ENCODE assay signal across 8 cellular contexts in genomic region chr5:891117-891836, GRCh38. TPM values are rescaled to one million over a fixed set of nuclear protein-coding genes. Genes with fewer than 3 reads are reported as not detected.
A peak's percentile ranks its signal among the peaks of the same experiment; 100 is the strongest.
DNase-seq lines count a peak whose midpoint lies in the region; ATAC-seq lines count a peak whose summit lies in the region.

No MANE protein-coding gene starts in this region.

- ATAC-seq in GM21737 (IDR thresholded peaks at IDR 0.05; ENCODE audit: unreplicated experiment): no peak

- peak overlapping the region; percentile 74 for H3K27ac ChIP-seq in epithelial cell of prostate

- H3K4me1 ChIP-seq in HAP-1: peaks cover 7% of the 10 kb centered on the region

- H3K4me3 ChIP-seq in HAP-1: peak overlapping the region; percentile 80

- intact Hi-C loops in posterior vena cava (cut with DNase I): loop anchor here (5.0 kb wide), 2 partner anchors 219 to 224 kb away; no protein-coding TSS in a partner anchor

- no peaks in the 10 kb centered on the region for H3K27me3 ChIP-seq in HAP-1 (ENCODE audit: low read depth)

- no peaks in the 10 kb centered on the region for H3K9me3 ChIP-seq in HAP-1

- DNase-seq in HAP-1 (ENCODE audit: low spot score in 2 of 2): peak; percentile 76 to 82
- peak; percentile 84 for DNase-seq in RKO (ENCODE audit: low spot score)
- DNase-seq in epithelial cell of prostate (ENCODE audit: low read depth, low spot score): no peak
- peak; percentile 67 for DNase-seq in posterior vena cava (ENCODE audit: low spot score)
- DNase-seq in kidney glomerular epithelial cell (lab: John Stamatoyannopoulos, UW): no peak
- no peak for DNase-seq in stimulated activated CD4-positive, alpha-beta T cell treated with anti-CD3 and anti-CD28 coated beads, Interleukin-4, amount 100 ng/mL, for 4 hours
- no peak for DNase-seq in DMS153 treated with DMSO at 0.1 percent for 48 hours (lab: John Stamatoyannopoulos, UW; ENCODE audit: unreplicated experiment)

- H3K36me3 ChIP-seq in HAP-1 (replicated peaks): peaks cover 81% of the 10 kb centered on the region

- in situ Hi-C loops in HAP-1 (cut with MboI; ENCODE audit: low sequenced_read_pairs): loop anchor here (10.0 kb wide), 1 partner anchor 216 kb away; no protein-coding TSS in a partner anchor

RNA-seq across cellular contexts. Expression of gene BRD9, which starts 1.3 kb away (rescaled TPM):
- total RNA-seq in posterior vena cava: 10 to 100 TPM; 28.6 to 36.0 TPM

RNA-seq across cellular contexts. Expression of gene TRIP13, which starts 1.4 kb away (rescaled TPM):
- total RNA-seq in posterior vena cava: 1 to 10 TPM in 1 of 2 donors, under 1 TPM in 1; 0.95 to 1.6 TPM

RNA-seq across cellular contexts. Expression of gene ZDHHC11, which starts 40.5 kb away (rescaled TPM):
- 10 to 100 TPM in 1 of 2 donors, 1 to 10 TPM in 1; 8.9 to 29.1 TPM for total RNA-seq in posterior vena cava

Comparison
In these comparisons a context has a peak if more than half of its experiments do, and no peak if none do; other contexts are left out.
1. DNase-seq: peak in HAP-1 (2 of 2), RKO (single experiment) and posterior vena cava (single experiment); none in epithelial cell of prostate (single experiment), kidney glomerular epithelial cell (single experiment), stimulated activated CD4-positive, alpha-beta T cell treated with anti-CD3 and anti-CD28 coated beads, Interleukin-4, amount 100 ng/mL, for 4 hours (0 of 2) and DMS153 treated with DMSO at 0.1 percent for 48 hours (single experiment).